Comparison of ENCODE assay signal across 1 cellular context in the genomic region with DNA sequence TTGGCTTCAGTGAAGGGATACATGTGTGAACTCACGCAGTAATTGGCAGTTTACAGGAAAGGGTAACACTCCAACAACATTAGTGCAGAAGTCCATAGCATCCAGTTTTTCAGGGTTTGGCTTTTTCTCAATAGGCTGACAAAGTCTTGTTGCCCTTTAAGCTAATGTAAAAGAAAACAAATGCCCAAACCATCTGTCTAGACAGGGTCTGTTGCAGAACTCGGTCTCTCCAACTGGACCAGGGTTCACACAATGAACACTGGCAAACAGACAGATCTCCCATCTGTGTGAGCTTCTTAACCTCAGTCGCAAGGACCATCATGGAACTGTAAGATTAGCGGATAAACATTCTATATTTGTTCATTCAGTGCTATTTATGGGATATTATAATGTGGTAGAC.
TF ChIP-seq lines count a peak whose summit lies in the region.

No MANE protein-coding gene starts in this region.

TF ChIP-seq in H1, 55 proteins besides CTCF, POLR2A, EP300 and RAD21 (continued from another document):
- TF ChIP-seq ZNF274 (IDR thresholded peaks at IDR 0.05; ENCODE audit: borderline replicate concordance, extremely low read depth, low read length) (no peak), SUZ12 (IDR thresholded peaks at IDR 0.05; ENCODE audit: low read length) (no peak), MAFK (IDR thresholded peaks at IDR 0.05; ENCODE audit: low read depth, low read length) (no peak), CEBPB (IDR thresholded peaks at IDR 0.05; ENCODE audit: low read depth, low read length) (no peak), KDM4A (IDR thresholded peaks at IDR 0.05; ENCODE audit: low read depth, low read length, severe bottlenecking) (no peak), TEAD4 (IDR thresholded peaks at IDR 0.05; ENCODE audit: low read depth, low read length) (no peak), SIN3A (conservative IDR thresholded peaks at IDR 0.05 in 1 of 2, IDR thresholded peaks at IDR 0.05 in 1 of 2; ENCODE audit: low read depth in 1 of 2, low read length in 2 of 2) (no peak), TCF12 (IDR thresholded peaks at IDR 0.05; ENCODE audit: low read depth, low read length) (no peak), GABPA (IDR thresholded peaks at IDR 0.05; ENCODE audit: borderline replicate concordance, insufficient read depth, low read length) (no peak), TAF7 (optimal IDR thresholded peaks at IDR 0.05; ENCODE audit: borderline replicate concordance, low read depth, low read length) (no peak)
- TF ChIP-seq, protein P1, sequence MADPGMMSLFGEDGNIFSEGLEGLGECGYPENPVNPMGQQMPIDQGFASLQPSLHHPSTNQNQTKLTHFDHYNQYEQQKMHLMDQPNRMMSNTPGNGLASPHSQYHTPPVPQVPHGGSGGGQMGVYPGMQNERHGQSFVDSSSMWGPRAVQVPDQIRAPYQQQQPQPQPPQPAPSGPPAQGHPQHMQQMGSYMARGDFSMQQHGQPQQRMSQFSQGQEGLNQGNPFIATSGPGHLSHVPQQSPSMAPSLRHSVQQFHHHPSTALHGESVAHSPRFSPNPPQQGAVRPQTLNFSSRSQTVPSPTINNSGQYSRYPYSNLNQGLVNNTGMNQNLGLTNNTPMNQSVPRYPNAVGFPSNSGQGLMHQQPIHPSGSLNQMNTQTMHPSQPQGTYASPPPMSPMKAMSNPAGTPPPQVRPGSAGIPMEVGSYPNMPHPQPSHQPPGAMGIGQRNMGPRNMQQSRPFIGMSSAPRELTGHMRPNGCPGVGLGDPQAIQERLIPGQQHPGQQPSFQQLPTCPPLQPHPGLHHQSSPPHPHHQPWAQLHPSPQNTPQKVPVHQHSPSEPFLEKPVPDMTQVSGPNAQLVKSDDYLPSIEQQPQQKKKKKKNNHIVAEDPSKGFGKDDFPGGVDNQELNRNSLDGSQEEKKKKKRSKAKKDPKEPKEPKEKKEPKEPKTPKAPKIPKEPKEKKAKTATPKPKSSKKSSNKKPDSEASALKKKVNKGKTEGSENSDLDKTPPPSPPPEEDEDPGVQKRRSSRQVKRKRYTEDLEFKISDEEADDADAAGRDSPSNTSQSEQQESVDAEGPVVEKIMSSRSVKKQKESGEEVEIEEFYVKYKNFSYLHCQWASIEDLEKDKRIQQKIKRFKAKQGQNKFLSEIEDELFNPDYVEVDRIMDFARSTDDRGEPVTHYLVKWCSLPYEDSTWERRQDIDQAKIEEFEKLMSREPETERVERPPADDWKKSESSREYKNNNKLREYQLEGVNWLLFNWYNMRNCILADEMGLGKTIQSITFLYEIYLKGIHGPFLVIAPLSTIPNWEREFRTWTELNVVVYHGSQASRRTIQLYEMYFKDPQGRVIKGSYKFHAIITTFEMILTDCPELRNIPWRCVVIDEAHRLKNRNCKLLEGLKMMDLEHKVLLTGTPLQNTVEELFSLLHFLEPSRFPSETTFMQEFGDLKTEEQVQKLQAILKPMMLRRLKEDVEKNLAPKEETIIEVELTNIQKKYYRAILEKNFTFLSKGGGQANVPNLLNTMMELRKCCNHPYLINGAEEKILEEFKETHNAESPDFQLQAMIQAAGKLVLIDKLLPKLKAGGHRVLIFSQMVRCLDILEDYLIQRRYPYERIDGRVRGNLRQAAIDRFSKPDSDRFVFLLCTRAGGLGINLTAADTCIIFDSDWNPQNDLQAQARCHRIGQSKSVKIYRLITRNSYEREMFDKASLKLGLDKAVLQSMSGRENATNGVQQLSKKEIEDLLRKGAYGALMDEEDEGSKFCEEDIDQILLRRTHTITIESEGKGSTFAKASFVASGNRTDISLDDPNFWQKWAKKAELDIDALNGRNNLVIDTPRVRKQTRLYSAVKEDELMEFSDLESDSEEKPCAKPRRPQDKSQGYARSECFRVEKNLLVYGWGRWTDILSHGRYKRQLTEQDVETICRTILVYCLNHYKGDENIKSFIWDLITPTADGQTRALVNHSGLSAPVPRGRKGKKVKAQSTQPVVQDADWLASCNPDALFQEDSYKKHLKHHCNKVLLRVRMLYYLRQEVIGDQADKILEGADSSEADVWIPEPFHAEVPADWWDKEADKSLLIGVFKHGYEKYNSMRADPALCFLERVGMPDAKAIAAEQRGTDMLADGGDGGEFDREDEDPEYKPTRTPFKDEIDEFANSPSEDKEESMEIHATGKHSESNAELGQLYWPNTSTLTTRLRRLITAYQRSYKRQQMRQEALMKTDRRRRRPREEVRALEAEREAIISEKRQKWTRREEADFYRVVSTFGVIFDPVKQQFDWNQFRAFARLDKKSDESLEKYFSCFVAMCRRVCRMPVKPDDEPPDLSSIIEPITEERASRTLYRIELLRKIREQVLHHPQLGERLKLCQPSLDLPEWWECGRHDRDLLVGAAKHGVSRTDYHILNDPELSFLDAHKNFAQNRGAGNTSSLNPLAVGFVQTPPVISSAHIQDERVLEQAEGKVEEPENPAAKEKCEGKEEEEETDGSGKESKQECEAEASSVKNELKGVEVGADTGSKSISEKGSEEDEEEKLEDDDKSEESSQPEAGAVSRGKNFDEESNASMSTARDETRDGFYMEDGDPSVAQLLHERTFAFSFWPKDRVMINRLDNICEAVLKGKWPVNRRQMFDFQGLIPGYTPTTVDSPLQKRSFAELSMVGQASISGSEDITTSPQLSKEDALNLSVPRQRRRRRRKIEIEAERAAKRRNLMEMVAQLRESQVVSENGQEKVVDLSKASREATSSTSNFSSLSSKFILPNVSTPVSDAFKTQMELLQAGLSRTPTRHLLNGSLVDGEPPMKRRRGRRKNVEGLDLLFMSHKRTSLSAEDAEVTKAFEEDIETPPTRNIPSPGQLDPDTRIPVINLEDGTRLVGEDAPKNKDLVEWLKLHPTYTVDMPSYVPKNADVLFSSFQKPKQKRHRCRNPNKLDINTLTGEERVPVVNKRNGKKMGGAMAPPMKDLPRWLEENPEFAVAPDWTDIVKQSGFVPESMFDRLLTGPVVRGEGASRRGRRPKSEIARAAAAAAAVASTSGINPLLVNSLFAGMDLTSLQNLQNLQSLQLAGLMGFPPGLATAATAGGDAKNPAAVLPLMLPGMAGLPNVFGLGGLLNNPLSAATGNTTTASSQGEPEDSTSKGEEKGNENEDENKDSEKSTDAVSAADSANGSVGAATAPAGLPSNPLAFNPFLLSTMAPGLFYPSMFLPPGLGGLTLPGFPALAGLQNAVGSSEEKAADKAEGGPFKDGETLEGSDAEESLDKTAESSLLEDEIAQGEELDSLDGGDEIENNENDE (IDR thresholded peaks at IDR 0.05; ENCODE audit: insufficient replicate concordance, low read length): no peak
